ENCODE assay signal across 29 cellular contexts in genomic region chr11:9711454-9712307, GRCh38. TPM values are rescaled to one million over a fixed set of nuclear protein-coding genes. Genes with fewer than 3 reads are reported as not detected.
DNase-seq lines count a peak whose midpoint lies in the region; ATAC-seq and TF ChIP-seq lines count a peak whose summit lies in the region.
"Had no signal": no experiment of that assay in that cellular context is flagged by ENCODE, and none has a peak within 500 bp of the region (broad histone marks: within the 10 kb centered on the region; RNA-seq: fewer than 3 reads in every experiment).

No MANE protein-coding gene starts in this region.

- no peak overlapping the region for H2BK15ac ChIP-seq in mesendoderm (replicated peaks; ENCODE audit: low read depth)

- H3K79me2 ChIP-seq in mesendoderm (ENCODE audit: control insufficient read depth, insufficient read depth, low read length), result peaks cover 2% of the 10 kb centered on the region

- H3K4me1 Mint-ChIP-seq in MCF 10A (ENCODE audit: insufficient read depth, unreplicated experiment) (peaks cover 4% of the 10 kb centered on the region), activated B cell treated with CpG ODN at 0.5 μM for 24 hours (peaks cover 86% of the 10 kb centered on the region), type B pancreatic cell (ENCODE audit: unreplicated experiment) (peaks cover 4% of the 10 kb centered on the region)
- H3K4me1 Mint-ChIP-seq in activated naive CD4-positive, alpha-beta T cell treated with anti-CD3 and anti-CD28 coated beads for 36 hours (ENCODE audit: low read depth), result peaks cover 11% of the 10 kb centered on the region

- H2BK120ac ChIP-seq in mesendoderm (ENCODE audit: low read depth, low read length), result no peak overlapping the region

- no peaks in the 10 kb centered on the region for H3K9me3 ChIP-seq in breast epithelium
- H3K9me3 ChIP-seq: pancreas, transverse colon had no signal

- H3K36me3 ChIP-seq in breast epithelium, result no peaks in the 10 kb centered on the region
- peaks cover 1% of the 10 kb centered on the region for H3K36me3 ChIP-seq in mesendoderm (ENCODE audit: control insufficient read depth, insufficient read depth, low read length)
- H3K36me3 ChIP-seq: pancreas, transverse colon had no signal

- intact Hi-C loops in breast epithelium (cut with DNase I; ENCODE audit: low total_unique reads) (no loop called here), MCF 10A (cut with micrococcal nuclease) (no loop called here), activated B cell treated with CpG ODN at 0.5 μM for 24 hours (cut with micrococcal nuclease) (no loop called here)
- intact Hi-C loops in activated naive CD4-positive, alpha-beta T cell treated with anti-CD3 and anti-CD28 coated beads for 36 hours (cut with micrococcal nuclease), result no loop called here

- no peak for TF ChIP-seq POLR2A in breast epithelium (IDR thresholded peaks at IDR 0.05)

- H3K27me3 Mint-ChIP-seq in MCF 10A (ENCODE audit: insufficient read depth, unreplicated experiment) (no peaks in the 10 kb centered on the region), activated B cell treated with CpG ODN at 0.5 μM for 24 hours (no peaks in the 10 kb centered on the region), type B pancreatic cell (no peaks in the 10 kb centered on the region)
- peaks cover 4% of the 10 kb centered on the region for H3K27me3 Mint-ChIP-seq in activated naive CD4-positive, alpha-beta T cell treated with anti-CD3 and anti-CD28 coated beads for 36 hours (ENCODE audit: low read depth)
- H3K27me3 Mint-ChIP-seq: stimulated activated naive CD8-positive, alpha-beta T cell treated with anti-CD3 and anti-CD28 coated beads, Interleukin-15, amount 100 ng/mL, for 72 hours had no signal

- H4K5ac ChIP-seq in mesendoderm (ENCODE audit: low read length), result no peak overlapping the region

- H3K4me3 ChIP-seq in breast epithelium, result no peak overlapping the region
- H3K4me3 ChIP-seq in mesendoderm (ENCODE audit: low read length), result no peak overlapping the region
- H3K4me3 ChIP-seq: GM23248, MG63, pancreas, transverse colon had no signal

- no peak overlapping the region for H3K18ac ChIP-seq in mesendoderm (ENCODE audit: low read length)

- ATAC-seq in activated B cell treated with CpG ODN at 0.5 μM for 24 hours (ENCODE audit: low read depth), result no peak
- ATAC-seq: activated CD4-positive, CD25-positive, alpha-beta regulatory T cell treated with anti-CD3 and anti-CD28 coated beads, Interleukin-2, amount 50 U/mL, for 24 hours; activated CD8-positive, alpha-beta T cell treated with anti-CD3 and anti-CD28 coated beads for 36 hours; left cardiac atrium; right cardiac atrium; stimulated activated naive CD8-positive, alpha-beta T cell treated with anti-CD3 and anti-CD28 coated beads, Interleukin-15, amount 100 ng/mL, for 72 hours had no signal

- H3K9ac ChIP-seq in mesendoderm (ENCODE audit: low read length), result no peak overlapping the region
- H3K9ac ChIP-seq: GM23248 had no signal

- H3K9me3 Mint-ChIP-seq in MCF 10A (ENCODE audit: unreplicated experiment) (no peaks in the 10 kb centered on the region), activated B cell treated with CpG ODN at 0.5 μM for 24 hours (peaks cover 2% of the 10 kb centered on the region), type B pancreatic cell (no peaks in the 10 kb centered on the region)
- H3K9me3 Mint-ChIP-seq in activated naive CD4-positive, alpha-beta T cell treated with anti-CD3 and anti-CD28 coated beads for 36 hours, result peaks cover 10% of the 10 kb centered on the region
- H3K9me3 Mint-ChIP-seq: nephron had no signal

- H3K36me3 Mint-ChIP-seq in MCF 10A (ENCODE audit: insufficient read depth, unreplicated experiment) (no peaks in the 10 kb centered on the region), activated B cell treated with CpG ODN at 0.5 μM for 24 hours (ENCODE audit: low read depth) (peaks cover 76% of the 10 kb centered on the region), type B pancreatic cell (peaks cover 19% of the 10 kb centered on the region)
- H3K36me3 Mint-ChIP-seq in activated naive CD4-positive, alpha-beta T cell treated with anti-CD3 and anti-CD28 coated beads for 36 hours (ENCODE audit: low read depth), result peaks cover 2% of the 10 kb centered on the region

- no peak overlapping the region for H3K4me2 ChIP-seq in mesendoderm (ENCODE audit: low read length)

- H3K79me1 ChIP-seq in mesendoderm (ENCODE audit: low read length), result peaks cover 8% of the 10 kb centered on the region

- peak overlapping the region; percentile 90 for H3K23ac ChIP-seq in mesendoderm (ENCODE audit: low read length)

- peak overlapping the region; percentile 56 to 66 for H3K27ac ChIP-seq in breast epithelium
- H3K27ac ChIP-seq in mesendoderm (ENCODE audit: low read depth, low read length), result no peak overlapping the region
- H3K27ac ChIP-seq: 22Rv1, GM23248, pancreas, transverse colon had no signal

- no peaks in the 10 kb centered on the region for H3K4me1 ChIP-seq in breast epithelium
- peaks cover 5% of the 10 kb centered on the region for H3K4me1 ChIP-seq in mesendoderm (ENCODE audit: control insufficient read depth, low read depth, low read length)

- H2AK5ac ChIP-seq in mesendoderm (ENCODE audit: low read length), result no peak overlapping the region

- TF ChIP-seq CTCF in breast epithelium (IDR thresholded peaks at IDR 0.05) (no peak), MCF 10A (IDR thresholded peaks at IDR 0.05; ENCODE audit: unreplicated experiment) (no peak), activated B cell treated with CpG ODN at 0.5 μM for 24 hours (IDR thresholded peaks at IDR 0.05) (no peak), type B pancreatic cell (conservative IDR thresholded peaks at IDR 0.05) (no peak)

- no peak overlapping the region for H2BK5ac ChIP-seq in mesendoderm (ENCODE audit: low read length)

- no peak for DNase-seq in breast epithelium (ENCODE audit: low spot score in 2 of 2)
- DNase-seq in MCF 10A (ENCODE audit: unreplicated experiment), result no peak
- no peak for DNase-seq in activated B cell treated with CpG ODN at 0.5 μM for 24 hours
- peak; percentile 28 for DNase-seq in mesendoderm
- DNase-seq in type B pancreatic cell (ENCODE audit: extremely low spot score, unreplicated experiment), result no peak
- no peak for DNase-seq in stimulated activated CD4-positive, alpha-beta T cell treated with anti-CD3 and anti-CD28 coated beads, Interleukin-2, amount 100 ng/mL, for 24 hours
- DNase-seq in activated naive CD4-positive, alpha-beta T cell treated with anti-CD3 and anti-CD28 coated beads for 36 hours, result no peak
- no peak for DNase-seq in NCI-H2171 treated with DMSO at 0.1 percent for 48 hours (lab: John Stamatoyannopoulos, UW)
- DNase-seq: activated CD8-positive, alpha-beta T cell treated with anti-CD3 and anti-CD28 coated beads for 36 hours; activated effector memory CD4-positive, alpha-beta T cell treated with Interleukin-2 at 50 U/mL for 16 hours; activated naive CD8-positive, alpha-beta T cell treated with anti-CD3 and anti-CD28 coated beads, Interleukin-2, amount 10 ng/mL, durations not matched to agents 7 days and 5 days; CD4-positive, alpha-beta memory T cell; DMS153; erythroblast; GM23248; head of caudate nucleus; left cardiac atrium; MG63; NCI-H1436; NCI-H446 treated with DMSO at 0.1 percent for 48 hours; pancreas; right cardiac atrium; Right ventricle myocardium superior; stimulated activated naive CD8-positive, alpha-beta T cell treated with anti-CD3 and anti-CD28 coated beads, Interleukin-15, amount 100 ng/mL, for 72 hours; SW 1271; transverse colon had no signal

- POLR2A ChIA-PET in MCF 10A (lab: Yijun Ruan, JAX), result no interaction called here
- POLR2A ChIA-PET in activated B cell treated with CpG ODN at 0.5 μM for 24 hours (lab: Charles Lee), result interaction anchor here (0.5 to 0.6 kb wide), 2 partner anchors 9 to 59 kb away, joined by 3 read pairs; no protein-coding TSS in a partner anchor

- CTCF ChIA-PET in MCF 10A (lab: Yijun Ruan, JAX) (no interaction called here), activated B cell treated with CpG ODN at 0.5 μM for 24 hours (lab: Charles Lee) (interaction anchor here (1.6 kb wide), 1 partner anchor 9 kb away, joined by 3 read pairs; no protein-coding TSS in a partner anchor)
- CTCF ChIA-PET in activated naive CD4-positive, alpha-beta T cell treated with anti-CD3 and anti-CD28 coated beads for 36 hours (lab: Charles Lee), result no interaction called here

- H3K27me3 ChIP-seq in breast epithelium (no peaks in the 10 kb centered on the region), mesendoderm (ENCODE audit: insufficient read depth, low read length, poor library complexity) (no peaks in the 10 kb centered on the region)
- H3K27me3 ChIP-seq: MG63, pancreas, transverse colon had no signal

- H4K8ac ChIP-seq in mesendoderm (ENCODE audit: low read depth, low read length), result no peak overlapping the region

- no peak overlapping the region for H3K27ac Mint-ChIP-seq in MCF 10A (ENCODE audit: low read depth, unreplicated experiment)
- peak overlapping the region; percentile 78 for H3K27ac Mint-ChIP-seq in activated B cell treated with CpG ODN at 0.5 μM for 24 hours
- H3K27ac Mint-ChIP-seq in type B pancreatic cell, result peak overlapping the region; percentile 20
- no peak overlapping the region for H3K27ac Mint-ChIP-seq in activated naive CD4-positive, alpha-beta T cell treated with anti-CD3 and anti-CD28 coated beads for 36 hours
- H3K27ac Mint-ChIP-seq: activated CD8-positive, alpha-beta T cell treated with anti-CD3 and anti-CD28 coated beads for 36 hours; activated naive CD8-positive, alpha-beta T cell treated with anti-CD3 and anti-CD28 coated beads, Interleukin-2, amount 10 ng/mL, durations not matched to agents 7 days and 5 days; CD4-positive, alpha-beta memory T cell; nephron had no signal

- BruUV-seq in MCF 10A (replicated peaks; lab: Mats Ljungman, UMichigan), result no TSS peak

- no CpG with 5 or more reads among the region's 7 CpGs for WGBS in mesendoderm (ENCODE audit: extremely low coverage, insufficient coverage, low lambda C conversion rate)

- peak overlapping the region; percentile 56 for H3K56ac ChIP-seq in mesendoderm (ENCODE audit: low read length)

- H3K4me3 Mint-ChIP-seq in MCF 10A (ENCODE audit: unreplicated experiment) (no peak overlapping the region), activated B cell treated with CpG ODN at 0.5 μM for 24 hours (peak overlapping the region; percentile 59), type B pancreatic cell (no peak overlapping the region)
- H3K4me3 Mint-ChIP-seq in activated naive CD4-positive, alpha-beta T cell treated with anti-CD3 and anti-CD28 coated beads for 36 hours, result no peak overlapping the region
- H3K4me3 Mint-ChIP-seq: activated CD8-positive, alpha-beta T cell treated with anti-CD3 and anti-CD28 coated beads for 36 hours; activated naive CD8-positive, alpha-beta T cell treated with anti-CD3 and anti-CD28 coated beads, Interleukin-2, amount 10 ng/mL, durations not matched to agents 7 days and 5 days; CD4-positive, alpha-beta memory T cell; nephron; stimulated activated naive CD8-positive, alpha-beta T cell treated with anti-CD3 and anti-CD28 coated beads, Interleukin-15, amount 100 ng/mL, for 72 hours had no signal

- no peak overlapping the region for H3K4ac ChIP-seq in mesendoderm (ENCODE audit: low read depth, low read length)

RNA-seq across cellular contexts. Expression of gene SWAP70, which starts 47.8 kb away (rescaled TPM):
- total RNA-seq in breast epithelium (10 to 100 TPM; 36.8 to 64.5 (median 60.6) TPM), MCF 10A (2022) (13.0 and 24.2 TPM in 2 replicates), activated B cell treated with CpG ODN at 0.5 μM for 24 hours (277 and 288 TPM in 2 replicates), type B pancreatic cell (ENCODE audit: low replicate concordance) (18.8 and 35.6 TPM in 2 replicates)
- 30.9 TPM for polyA plus RNA-seq in mesendoderm (2013, experiment 1 of 2)
- polyA plus RNA-seq in mesendoderm (2013, experiment 2 of 2), result 33.0 TPM
- 1 to 10 TPM; 8.2 to 9.5 TPM for total RNA-seq in activated naive CD4-positive, alpha-beta T cell treated with anti-CD3 and anti-CD28 coated beads for 36 hours

Comparison
In these comparisons a context has a peak if more than half of its experiments do, and no peak if none do; other contexts are left out.
1. H3K27ac Mint-ChIP-seq: peak in activated B cell treated with CpG ODN at 0.5 μM for 24 hours (single experiment) and type B pancreatic cell (single experiment); none in MCF 10A (single experiment) and activated naive CD4-positive, alpha-beta T cell treated with anti-CD3 and anti-CD28 coated beads for 36 hours (single experiment).